In genomic region chr1:165062346-165062745, GRCh38 we compare ENCODE assay signal across 37 cellular contexts.
"Had no signal": no experiment of that assay in that cellular context is flagged by ENCODE, and none has a peak within 500 bp of the region (broad histone marks: within the 10 kb centered on the region; RNA-seq: fewer than 3 reads in every experiment).

No MANE protein-coding gene starts in this region.

- H3K36me3 Mint-ChIP-seq: activated naive CD8-positive, alpha-beta T cell treated with anti-CD3 and anti-CD28 coated beads for 36 hours had no signal

- H3K36me3 ChIP-seq: ascending aorta, cardiac muscle cell, Peyer's patch had no signal

- H3K9me3 ChIP-seq: ascending aorta, Peyer's patch had no signal

- H3K27ac ChIP-seq: ascending aorta, cardiac muscle cell, Peyer's patch, VCaP had no signal

- H3K27ac Mint-ChIP-seq: activated CD8-positive, alpha-beta T cell treated with anti-CD3 and anti-CD28 coated beads for 36 hours; activated naive CD8-positive, alpha-beta T cell treated with anti-CD3 and anti-CD28 coated beads for 36 hours; activated T-cell treated with anti-CD3 and anti-CD28 coated beads, Interleukin-2, amount 50 U/mL, for 72 hours; activated T-helper 17 cell treated with anti-CD3 and anti-CD28 coated beads, Interleukin-2, amount 50 U/mL, for 72 hours had no signal

- H3K4me1 Mint-ChIP-seq: activated naive CD8-positive, alpha-beta T cell treated with anti-CD3 and anti-CD28 coated beads for 36 hours; activated T-helper 17 cell treated with anti-CD3 and anti-CD28 coated beads, Interleukin-2, amount 50 U/mL, for 72 hours; central memory CD8-positive, alpha-beta T cell had no signal

- DNase-seq: activated CD4-positive, alpha-beta T cell treated with anti-CD3 and anti-CD28 coated beads for 1 hour; activated CD4-positive, alpha-beta T cell treated with anti-CD3 and anti-CD28 coated beads for 48 hours; activated CD4-positive, alpha-beta T cell treated with anti-CD3 and anti-CD28 coated beads, Interleukin-2, amount 50 U/mL, for 4 hours; activated CD4-positive, CD25-positive, alpha-beta regulatory T cell; activated CD8-positive, alpha-beta T cell treated with anti-CD3 and anti-CD28 coated beads for 36 hours; activated effector memory CD4-positive, alpha-beta T cell treated with anti-CD3 and anti-CD28 coated beads, Interleukin-2, amount 50 U/mL, for 16 hours; activated naive CD4-positive, alpha-beta T cell; activated naive CD4-positive, alpha-beta T cell treated with anti-CD3 and anti-CD28 coated beads, Interleukin-2, amount 50 U/mL, for 16 hours; activated naive CD8-positive, alpha-beta T cell treated with anti-CD3 and anti-CD28 coated beads for 36 hours; activated T-cell treated with anti-CD3 and anti-CD28 coated beads, Interleukin-2, amount 50 U/mL, for 1 hour; activated T-cell treated with anti-CD3 and anti-CD28 coated beads, Interleukin-2, amount 50 U/mL, for 72 hours; amniotic stem cell; Karpas-422; KBM-7; NCI-H1048; NCI-H1105 treated with DMSO at 0.1 percent for 48 hours; NCI-H1436; NCI-H1694; NCI-H1930; NCI-H2171; NCI-H446 treated with DMSO at 0.1 percent for 48 hours; NCI-H524; NCI-H82; NK-92 treated with Interleukin-12 subunit alpha and Interleukin-12 subunit beta, amount 100 ng/mL, for 24 hours; PC-3; Peyer's patch; RPMI8226; SIG-M5; SW 1271; T-helper 1 cell; T-helper 2 cell; T-helper 9 cell had no signal

- H3K4me3 Mint-ChIP-seq: activated CD8-positive, alpha-beta T cell treated with anti-CD3 and anti-CD28 coated beads for 36 hours; activated naive CD8-positive, alpha-beta T cell treated with anti-CD3 and anti-CD28 coated beads for 36 hours; activated T-cell treated with anti-CD3 and anti-CD28 coated beads, Interleukin-2, amount 50 U/mL, for 72 hours; activated T-helper 17 cell treated with anti-CD3 and anti-CD28 coated beads, Interleukin-2, amount 50 U/mL, for 72 hours; central memory CD8-positive, alpha-beta T cell had no signal

- ATAC-seq: activated CD8-positive, alpha-beta T cell treated with anti-CD3 and anti-CD28 coated beads for 36 hours; activated T-cell treated with anti-CD3 and anti-CD28 coated beads, Interleukin-2, amount 50 U/mL, for 72 hours; activated T-helper 17 cell treated with anti-CD3 and anti-CD28 coated beads, Interleukin-2, amount 50 U/mL, for 72 hours; PC-3 had no signal

- H3K4me1 ChIP-seq: ascending aorta, Peyer's patch had no signal

- H3K27me3 ChIP-seq: ascending aorta, cardiac muscle cell, Peyer's patch had no signal

- H3K4me3 ChIP-seq: ascending aorta, cardiac muscle cell, Peyer's patch had no signal

- H3K9me3 Mint-ChIP-seq: activated CD8-positive, alpha-beta T cell treated with anti-CD3 and anti-CD28 coated beads for 36 hours; activated naive CD8-positive, alpha-beta T cell treated with anti-CD3 and anti-CD28 coated beads for 36 hours had no signal

- H3K27me3 Mint-ChIP-seq: activated CD8-positive, alpha-beta T cell treated with anti-CD3 and anti-CD28 coated beads for 36 hours; activated T-helper 17 cell treated with anti-CD3 and anti-CD28 coated beads, Interleukin-2, amount 50 U/mL, for 72 hours; central memory CD8-positive, alpha-beta T cell had no signal
